ENCODE assay signal across 8 cellular contexts in the genomic region with DNA sequence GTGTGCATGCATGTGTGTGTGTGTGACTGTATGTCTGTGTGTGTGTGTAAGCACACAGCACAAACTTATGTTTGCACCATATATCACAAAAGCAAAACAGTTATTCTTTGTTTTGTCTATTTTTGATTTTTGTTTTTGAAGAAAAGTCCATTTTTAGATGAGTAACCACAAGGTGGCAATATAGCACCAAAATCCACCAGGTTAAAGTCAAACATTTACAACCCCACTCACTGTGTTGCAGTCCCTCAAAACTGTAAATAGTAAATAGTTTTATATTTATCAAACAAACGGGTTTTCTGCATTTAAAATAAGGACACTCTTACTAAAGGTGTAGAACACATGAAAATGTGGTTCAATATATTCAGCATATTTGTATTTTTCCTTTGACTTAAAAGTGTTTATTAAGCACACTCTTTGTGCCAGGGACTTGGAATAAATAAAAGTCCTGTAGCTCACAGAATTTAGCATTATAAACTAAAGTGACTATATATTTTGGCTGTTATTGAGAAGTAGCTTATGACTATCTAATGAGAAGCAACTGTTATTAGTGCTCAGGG.
DNase-seq lines count a peak whose midpoint lies in the region; ATAC-seq, FAIRE-seq and TF ChIP-seq lines count a peak whose summit lies in the region.

No MANE protein-coding gene starts in this region.

- WGBS in hepatocyte (ENCODE audit: low lambda C conversion rate, missing lambda C conversion rate), result 0% methylated on average over 1 of the region's 1 CpG

- TF ChIP-seq CTCF in HEK293 (tag by site-specific recombination; IDR thresholded peaks at IDR 0.05) (0 out of 2 replicates have a peak, but pooled peaks have one; percentile 33), hepatocyte (IDR thresholded peaks at IDR 0.05; ENCODE audit: poor library complexity) (peak; percentile 73)

- CTCF ChIA-PET in HEK293 (lab: Yijun Ruan, JAX), result interaction anchor here (0.6 to 7.6 kb wide), 51 partner anchors 9 to 1127 kb away, joined by 3 to 101 read pairs (median 4); no protein-coding TSS in a partner anchor

- DNase-seq in Caki2 (ENCODE audit: low read depth) (peak; percentile 25), SKM-1 (lab: John Stamatoyannopoulos, UW; ENCODE audit: unreplicated experiment) (peak; percentile 3), hepatocyte (ENCODE audit: low spot score) (peak; percentile 56), GM12892 (ENCODE audit: insufficient read length) (no peak)
- no peak for DNase-seq in stimulated activated CD4-positive, alpha-beta T cell treated with anti-CD3 and anti-CD28 coated beads, Interleukin-4, amount 100 ng/mL, for 1 hour

- in situ Hi-C loops in Caki2 (cut with HindIII; ENCODE audit: low pct_unique_long_range_greater_than_20kb, low sequenced_read_pairs), result no loop called here

- no peaks in the 10 kb centered on the region for H3K79me2 ChIP-seq in hepatocyte

- H3K27ac ChIP-seq in HEK293 (ENCODE audit: extremely low read depth, low read depth, low read length), result no peak overlapping the region
- H3K27ac ChIP-seq in hepatocyte, result no peak overlapping the region

- H3K4me1 ChIP-seq in HEK293 (ENCODE audit: control insufficient read depth, insufficient read depth, low read length), result no peaks in the 10 kb centered on the region
- peaks cover 7% of the 10 kb centered on the region for H3K4me1 ChIP-seq in hepatocyte (ENCODE audit: insufficient read depth)

- H3K36me3 ChIP-seq in HEK293 (ENCODE audit: control insufficient read depth in 2 of 2, insufficient read depth in 1 of 2, low read length in 2 of 2) (no peaks in the 10 kb centered on the region), hepatocyte (replicated peaks; ENCODE audit: insufficient read depth, low read depth) (no peaks in the 10 kb centered on the region)

- no peak for TF ChIP-seq POLR2A in GM12892 (IDR thresholded peaks at IDR 0.05; ENCODE audit: low read depth, low read length)

- no peak overlapping the region for H2AFZ ChIP-seq in hepatocyte

- no peak for FAIRE-seq in GM12892 (lab: Jason Lieb, UNC)

- H3K4me3 ChIP-seq in HEK293 (ENCODE audit: low read depth, low read length), result no peak overlapping the region
- no peak overlapping the region for H3K4me3 ChIP-seq in hepatocyte

- POLR2A ChIA-PET in HEK293 (lab: Yijun Ruan, JAX), result no interaction called here

- H3K9me2 ChIP-seq in hepatocyte (replicated peaks; ENCODE audit: insufficient read depth), result no peaks in the 10 kb centered on the region

- no peaks in the 10 kb centered on the region for H3K27me3 ChIP-seq in hepatocyte

- ATAC-seq in GM21528 (IDR thresholded peaks at IDR 0.05; ENCODE audit: low FRiP score, unreplicated experiment) (no peak), HG02938 (IDR thresholded peaks at IDR 0.05; ENCODE audit: unreplicated experiment) (no peak)

- H3K9me3 ChIP-seq in HEK293 (ENCODE audit: control insufficient read depth, insufficient read depth, low read depth, low read length) (no peaks in the 10 kb centered on the region), hepatocyte (ENCODE audit: low read depth) (no peaks in the 10 kb centered on the region)

- H4K20me1 ChIP-seq in hepatocyte (ENCODE audit: insufficient read depth, poor library complexity, severe bottlenecking), result no peaks in the 10 kb centered on the region

- H3K4me2 ChIP-seq in hepatocyte, result no peak overlapping the region

TF ChIP-seq in HEK293, 187 proteins besides CTCF, POLR2A, EP300 and RAD21:
- TF ChIP-seq ZNF654 (tag by site-specific recombination; IDR thresholded peaks at IDR 0.05; ENCODE audit: low read depth) (peak; percentile 81), BCL11A (tag by site-specific recombination; IDR thresholded peaks at IDR 0.05; ENCODE audit: low read depth) (no peak), ZBTB8A (tag by site-specific recombination; IDR thresholded peaks at IDR 0.05) (no peak), ZNF660 (tag by site-specific recombination; IDR thresholded peaks at IDR 0.05) (peak; percentile 85)
- TF ChIP-seq, protein P1, sequence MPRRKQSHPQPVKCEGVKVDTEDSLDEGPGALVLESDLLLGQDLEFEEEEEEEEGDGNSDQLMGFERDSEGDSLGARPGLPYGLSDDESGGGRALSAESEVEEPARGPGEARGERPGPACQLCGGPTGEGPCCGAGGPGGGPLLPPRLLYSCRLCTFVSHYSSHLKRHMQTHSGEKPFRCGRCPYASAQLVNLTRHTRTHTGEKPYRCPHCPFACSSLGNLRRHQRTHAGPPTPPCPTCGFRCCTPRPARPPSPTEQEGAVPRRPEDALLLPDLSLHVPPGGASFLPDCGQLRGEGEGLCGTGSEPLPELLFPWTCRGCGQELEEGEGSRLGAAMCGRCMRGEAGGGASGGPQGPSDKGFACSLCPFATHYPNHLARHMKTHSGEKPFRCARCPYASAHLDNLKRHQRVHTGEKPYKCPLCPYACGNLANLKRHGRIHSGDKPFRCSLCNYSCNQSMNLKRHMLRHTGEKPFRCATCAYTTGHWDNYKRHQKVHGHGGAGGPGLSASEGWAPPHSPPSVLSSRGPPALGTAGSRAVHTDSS (tag by site-specific recombination; IDR thresholded peaks at IDR 0.05), result no peak

Comparison
In these comparisons a context has a peak if more than half of its experiments do, and no peak if none do; other contexts are left out.
1. DNase-seq: peak in Caki2 (single experiment), SKM-1 (single experiment) and hepatocyte (single experiment); none in GM12892 (single experiment) and stimulated activated CD4-positive, alpha-beta T cell treated with anti-CD3 and anti-CD28 coated beads, Interleukin-4, amount 100 ng/mL, for 1 hour (single experiment).